In genomic region chr1:155002479-155003226, GRCh38 we compare ENCODE assay signal across 8 cellular contexts. TPM values are rescaled to one million over a fixed set of nuclear protein-coding genes. Genes with fewer than 3 reads are reported as not detected.
DNase-seq lines count a peak whose midpoint lies in the region; ATAC-seq and TF ChIP-seq lines count a peak whose summit lies in the region.

TSS of gene ZBTB7B (plus strand) at chr1:155002802. CDS start at chr1:155014661, 11,859 bp downstream.

- TF ChIP-seq CTCF in WERI-Rb-1 (IDR thresholded peaks at IDR 0.05; ENCODE audit: low read depth, low read length) (no peak), fibroblast of the aortic adventitia (IDR thresholded peaks at IDR 0.05; ENCODE audit: insufficient read depth, low read length) (peak; percentile 14), nephron progenitor cell (IDR thresholded peaks at IDR 0.05) (no peak)

- in situ Hi-C loops in G401 (cut with HindIII; ENCODE audit: low sequenced_read_pairs), result no loop called here

- DNase-seq in G401 (ENCODE audit: low spot score) (no peak), WERI-Rb-1 (no peak), fibroblast of the aortic adventitia (ENCODE audit: low read depth) (no peak), nephron progenitor cell (peak; percentile 43), T-helper 9 cell (no peak), cerebellar nuclear complex (lab: John Stamatoyannopoulos, UW) (no peak)

- H3K4me3 Mint-ChIP-seq in nephron progenitor cell, result peak within 1 kb of the TSS; percentile 94

- H3K9me3 Mint-ChIP-seq in nephron progenitor cell, result no peaks in the 10 kb centered on the region

- H3K36me3 Mint-ChIP-seq in nephron progenitor cell (ENCODE audit: low read depth), result no peaks in the 10 kb centered on the region

- H3K27me3 Mint-ChIP-seq in nephron progenitor cell (ENCODE audit: low read depth, poor library complexity), result peaks cover 1% of the 10 kb centered on the region

- H3K27ac Mint-ChIP-seq in nephron progenitor cell, result peak within 1 kb of the TSS; percentile 83

- H3K36me3 ChIP-seq in WERI-Rb-1, result peaks cover 17% of the 10 kb centered on the region

- peak within 1 kb of the TSS; percentile 73 for H3K4me3 ChIP-seq in WERI-Rb-1 (ENCODE audit: low read depth, low read length)
- peak within 1 kb of the TSS; percentile 91 for H3K4me3 ChIP-seq in fibroblast of the aortic adventitia (ENCODE audit: low read depth, low read length)

- H3K27ac ChIP-seq in WERI-Rb-1, result peak within 1 kb of the TSS; percentile 99

- H3K4me1 Mint-ChIP-seq in nephron progenitor cell, result peaks cover 40% of the 10 kb centered on the region

- ATAC-seq in HG03521 (IDR thresholded peaks at IDR 0.05; ENCODE audit: unreplicated experiment), result peak; percentile 4
- no peak for ATAC-seq in HG03095 (IDR thresholded peaks at IDR 0.05; ENCODE audit: unreplicated experiment)

- no peaks in the 10 kb centered on the region for H3K27me3 ChIP-seq in WERI-Rb-1 (ENCODE audit: insufficient read depth, low read depth, severe bottlenecking)

- H3K9me3 ChIP-seq in WERI-Rb-1 (ENCODE audit: severe bottlenecking), result no peaks in the 10 kb centered on the region

RNA-seq across cellular contexts. Expression of gene ZBTB7B, which starts in this region (rescaled TPM):
- 30.6 and 33.0 TPM in 2 replicates for total RNA-seq in G401 (2014; rRNA removed; shearing (Covaris generic))
- total RNA-seq in fibroblast of the aortic adventitia (ENCODE audit: low replicate concordance), result 14.0 and 15.4 TPM in 2 replicates
